15 cellular contexts compared by ENCODE assay signal in genomic region chr3:116423945-116424344, GRCh38. TPM values are rescaled to one million over a fixed set of nuclear protein-coding genes. Genes with fewer than 3 reads are reported as not detected.
DNase-seq lines count a peak whose midpoint lies in the region; ATAC-seq and TF ChIP-seq lines count a peak whose summit lies in the region.
"Had no signal": no experiment of that assay in that cellular context is flagged by ENCODE, and none has a peak within 500 bp of the region (broad histone marks: within the 10 kb centered on the region; RNA-seq: fewer than 3 reads in every experiment).

No MANE protein-coding gene starts in this region.

- no peaks in the 10 kb centered on the region for H3K79me2 ChIP-seq in GM23248 (ENCODE audit: insufficient read depth)

- H3K27ac ChIP-seq in 22Rv1, result peak overlapping the region; percentile 64
- no peak overlapping the region for H3K27ac ChIP-seq in GM23248
- peak overlapping the region; percentile 85 for H3K27ac ChIP-seq in caudate nucleus (ENCODE audit: low read depth, low read length)
- H3K27ac ChIP-seq: upper lobe of right lung had no signal

- no peak for TF ChIP-seq CTCF in 22Rv1 (IDR thresholded peaks at IDR 0.05)
- TF ChIP-seq CTCF in mucosa of descending colon (IDR thresholded peaks at IDR 0.05), result no peak

- H3K4me1 ChIP-seq in GM23248 (ENCODE audit: insufficient read depth) (no peaks in the 10 kb centered on the region), mucosa of descending colon (ENCODE audit: low read depth) (no peaks in the 10 kb centered on the region)
- H3K4me1 ChIP-seq: upper lobe of right lung had no signal

- no peak overlapping the region for H3K4me3 ChIP-seq in GM23248
- H3K4me3 ChIP-seq in mucosa of descending colon, result no peak overlapping the region
- H3K4me3 ChIP-seq: upper lobe of right lung had no signal

- H3F3A ChIP-seq in GM23248 (ENCODE audit: insufficient read depth), result no peaks in the 10 kb centered on the region

- H3K9ac ChIP-seq in GM23248, result no peak overlapping the region

- 0 to 3% methylated on average over 1 of the region's 1 CpG for WGBS in GM23248 (ENCODE audit: low coverage in 1 of 2, low lambda C conversion rate in 2 of 2, missing lambda C conversion rate in 2 of 2), 2 experiments

- H3K27me3 ChIP-seq in GM23248 (replicated peaks; ENCODE audit: insufficient read depth), result no peaks in the 10 kb centered on the region
- H3K27me3 ChIP-seq: upper lobe of right lung had no signal

- ATAC-seq in mucosa of descending colon (peak; percentile 16), HG02885 (IDR thresholded peaks at IDR 0.05; ENCODE audit: poor library complexity, unreplicated experiment) (no peak), GM18511 (IDR thresholded peaks at IDR 0.05; ENCODE audit: unreplicated experiment) (no peak)
- ATAC-seq: upper lobe of right lung had no signal

- in situ Hi-C loops in GM23248 (cut with MboI), result no loop called here

- H4K20me1 ChIP-seq in GM23248 (ENCODE audit: insufficient read depth), result no peaks in the 10 kb centered on the region

- H3K36me3 ChIP-seq in GM23248 (ENCODE audit: low read depth) (no peaks in the 10 kb centered on the region), mucosa of descending colon (ENCODE audit: low read depth) (no peaks in the 10 kb centered on the region)
- H3K36me3 ChIP-seq: upper lobe of right lung had no signal

- peak; percentile 14 for DNase-seq in GM23248
- DNase-seq in caudate nucleus (lab: John Stamatoyannopoulos, UW), result no peak
- no peak for DNase-seq in mucosa of descending colon
- DNase-seq in T-helper 1 cell, result no peak
- DNase-seq in OCI-M2 (lab: John Stamatoyannopoulos, UW; ENCODE audit: unreplicated experiment), result no peak
- DNase-seq: activated CD4-positive, alpha-beta T cell treated with anti-CD3 and anti-CD28 coated beads, Interleukin-2, amount 50 U/mL, for 4 hours; activated T-cell treated with anti-CD3 and anti-CD28 coated beads, Interleukin-2, amount 50 U/mL, for 24 hours; central memory CD4-positive, alpha-beta T cell; immature natural killer cell; mesendoderm; NCI-H2227 treated with DMSO at 0.1 percent for 48 hours; upper lobe of right lung had no signal

- H3K4me2 ChIP-seq in GM23248 (ENCODE audit: unreplicated experiment), result no peak overlapping the region

- intact Hi-C loops in mucosa of descending colon (cut with DNase I, micrococcal nuclease), result no loop called here

- H3K9me2 ChIP-seq in GM23248 (ENCODE audit: insufficient read depth), result no peaks in the 10 kb centered on the region

- H2AFZ ChIP-seq in GM23248, result no peak overlapping the region

- H3K9me3 ChIP-seq in GM23248 (ENCODE audit: low read depth) (no peaks in the 10 kb centered on the region), mucosa of descending colon (no peaks in the 10 kb centered on the region)
- H3K9me3 ChIP-seq: upper lobe of right lung had no signal

RNA-seq across cellular contexts. Expression of gene LSAMP, which starts 21.3 kb away (rescaled TPM):
- total RNA-seq in GM23248 (2014; rRNA removed; shearing (Covaris generic)), result 4.0 and 4.5 TPM in 2 replicates
- polyA plus RNA-seq in GM23248 (2016; fragmentation: Nextera tagmentation; extraction: Ambion mirVana), result 9.3 and 11.7 TPM in 2 replicates
- total RNA-seq in mucosa of descending colon, result 10 to 100 TPM in 1 of 3 donors, 1 to 10 TPM in 1, under 1 TPM in 1; 0.78 to 39.8 (median 1.9) TPM
- polyA plus RNA-seq: immature natural killer cell had no signal
